In the genomic region with DNA sequence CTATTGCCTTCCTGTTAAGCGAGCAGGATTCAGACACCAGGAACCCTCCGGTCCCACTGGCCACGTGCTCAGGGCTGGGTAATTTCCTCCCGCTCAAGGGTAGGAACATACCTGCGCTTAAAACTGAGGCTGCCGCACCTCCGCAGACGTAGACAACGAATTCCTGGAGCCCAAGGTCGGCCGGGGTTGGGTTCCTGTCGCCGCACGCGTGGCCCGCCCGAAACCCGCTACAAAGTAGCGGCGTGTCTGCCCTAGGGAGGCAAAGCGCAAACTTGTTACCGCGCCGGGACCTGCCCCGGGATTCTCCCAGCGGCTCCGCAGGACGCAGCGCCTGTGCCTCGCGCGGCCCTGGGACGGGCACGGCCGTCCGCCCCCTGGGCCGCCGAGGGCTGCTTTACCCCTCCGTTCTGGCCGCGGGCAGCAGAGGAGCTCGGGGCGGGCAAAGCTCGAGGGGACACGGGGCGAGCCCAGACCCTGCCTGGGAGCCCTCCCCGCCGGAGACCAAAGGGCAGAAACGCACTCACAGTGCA, we compare ENCODE assay signal across 1 cellular context.
A peak's percentile ranks its signal among the peaks of the same experiment; 100 is the strongest.
TF ChIP-seq lines count a peak whose summit lies in the region.

No MANE protein-coding gene starts in this region.

TF ChIP-seq in WTC11, 78 proteins besides CTCF, POLR2A, EP300 and RAD21 (continued from another document):
- TF ChIP-seq, protein P1, sequence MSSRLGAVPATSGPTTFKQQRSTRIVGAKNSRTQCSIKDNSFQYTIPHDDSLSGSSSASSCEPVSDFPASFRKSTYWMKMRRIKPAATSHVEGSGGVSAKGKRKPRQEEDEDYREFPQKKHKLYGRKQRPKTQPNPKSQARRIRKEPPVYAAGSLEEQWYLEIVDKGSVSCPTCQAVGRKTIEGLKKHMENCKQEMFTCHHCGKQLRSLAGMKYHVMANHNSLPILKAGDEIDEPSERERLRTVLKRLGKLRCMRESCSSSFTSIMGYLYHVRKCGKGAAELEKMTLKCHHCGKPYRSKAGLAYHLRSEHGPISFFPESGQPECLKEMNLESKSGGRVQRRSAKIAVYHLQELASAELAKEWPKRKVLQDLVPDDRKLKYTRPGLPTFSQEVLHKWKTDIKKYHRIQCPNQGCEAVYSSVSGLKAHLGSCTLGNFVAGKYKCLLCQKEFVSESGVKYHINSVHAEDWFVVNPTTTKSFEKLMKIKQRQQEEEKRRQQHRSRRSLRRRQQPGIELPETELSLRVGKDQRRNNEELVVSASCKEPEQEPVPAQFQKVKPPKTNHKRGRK (CRISPR knock-in tag; IDR thresholded peaks at IDR 0.05; ENCODE audit: borderline replicate concordance), result no peak
- TF ChIP-seq, protein P2, sequence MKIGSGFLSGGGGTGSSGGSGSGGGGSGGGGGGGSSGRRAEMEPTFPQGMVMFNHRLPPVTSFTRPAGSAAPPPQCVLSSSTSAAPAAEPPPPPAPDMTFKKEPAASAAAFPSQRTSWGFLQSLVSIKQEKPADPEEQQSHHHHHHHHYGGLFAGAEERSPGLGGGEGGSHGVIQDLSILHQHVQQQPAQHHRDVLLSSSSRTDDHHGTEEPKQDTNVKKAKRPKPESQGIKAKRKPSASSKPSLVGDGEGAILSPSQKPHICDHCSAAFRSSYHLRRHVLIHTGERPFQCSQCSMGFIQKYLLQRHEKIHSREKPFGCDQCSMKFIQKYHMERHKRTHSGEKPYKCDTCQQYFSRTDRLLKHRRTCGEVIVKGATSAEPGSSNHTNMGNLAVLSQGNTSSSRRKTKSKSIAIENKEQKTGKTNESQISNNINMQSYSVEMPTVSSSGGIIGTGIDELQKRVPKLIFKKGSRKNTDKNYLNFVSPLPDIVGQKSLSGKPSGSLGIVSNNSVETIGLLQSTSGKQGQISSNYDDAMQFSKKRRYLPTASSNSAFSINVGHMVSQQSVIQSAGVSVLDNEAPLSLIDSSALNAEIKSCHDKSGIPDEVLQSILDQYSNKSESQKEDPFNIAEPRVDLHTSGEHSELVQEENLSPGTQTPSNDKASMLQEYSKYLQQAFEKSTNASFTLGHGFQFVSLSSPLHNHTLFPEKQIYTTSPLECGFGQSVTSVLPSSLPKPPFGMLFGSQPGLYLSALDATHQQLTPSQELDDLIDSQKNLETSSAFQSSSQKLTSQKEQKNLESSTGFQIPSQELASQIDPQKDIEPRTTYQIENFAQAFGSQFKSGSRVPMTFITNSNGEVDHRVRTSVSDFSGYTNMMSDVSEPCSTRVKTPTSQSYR (CRISPR knock-in tag; IDR thresholded peaks at IDR 0.05), result no peak
- TF ChIP-seq TEAD1 (CRISPR knock-in tag; IDR thresholded peaks at IDR 0.05) (peak; percentile 80), NR3C1 (CRISPR knock-in tag; conservative IDR thresholded peaks at IDR 0.05; ENCODE audit: low read depth) (no peak), FOXK1 (CRISPR knock-in tag; IDR thresholded peaks at IDR 0.05) (0 out of 2 replicates have a peak, but pooled peaks have one; percentile 15), ZNF138 (CRISPR knock-in tag; conservative IDR thresholded peaks at IDR 0.05) (0 out of 2 replicates have a peak, but pooled peaks have one; percentile 68), RELA (CRISPR knock-in tag; IDR thresholded peaks at IDR 0.05; ENCODE audit: borderline replicate concordance) (0 out of 2 replicates have a peak, but pooled peaks have one; percentile 85), ZNF121 (CRISPR knock-in tag; IDR thresholded peaks at IDR 0.05) (peak; percentile 31; the same call in 1 of the 2 replicates), JAZF1 (CRISPR knock-in tag; IDR thresholded peaks at IDR 0.05) (no peak), EMX1 (CRISPR knock-in tag; IDR thresholded peaks at IDR 0.05) (no peak), ZNF219 (CRISPR knock-in tag; IDR thresholded peaks at IDR 0.05; ENCODE audit: borderline replicate concordance) (peak; percentile 52; the same call in 1 of the 2 replicates), FOXP1 (CRISPR knock-in tag; IDR thresholded peaks at IDR 0.05; ENCODE audit: borderline replicate concordance) (peak; percentile 12; the same call in 1 of the 2 replicates), GTF2I (CRISPR knock-in tag; conservative IDR thresholded peaks at IDR 0.05) (no peak), ELF4 (CRISPR knock-in tag; IDR thresholded peaks at IDR 0.05; ENCODE audit: low read depth) (0 out of 2 replicates have a peak, but pooled peaks have one; percentile 58), PRRX2 (CRISPR knock-in tag; IDR thresholded peaks at IDR 0.05) (no peak), NR2C2 (CRISPR knock-in tag; IDR thresholded peaks at IDR 0.05) (no peak), ESRRA (CRISPR knock-in tag; IDR thresholded peaks at IDR 0.05; ENCODE audit: borderline replicate concordance) (0 out of 2 replicates have a peak, but pooled peaks have one; percentile 70), SMAD4 (CRISPR knock-in tag; IDR thresholded peaks at IDR 0.05) (peak; percentile 50), CBFB (CRISPR knock-in tag; IDR thresholded peaks at IDR 0.05; ENCODE audit: low read depth) (peak; percentile 78; the same call in 1 of the 2 replicates), TP53 (CRISPR knock-in tag; IDR thresholded peaks at IDR 0.05) (peak; percentile 93), ZNF232 (CRISPR knock-in tag; IDR thresholded peaks at IDR 0.05) (peak; percentile 62; the same call in 1 of the 2 replicates), ZBTB21 (CRISPR knock-in tag; IDR thresholded peaks at IDR 0.05; ENCODE audit: borderline replicate concordance) (peak; percentile 58; the same call in 1 of the 2 replicates), MXD4 (CRISPR knock-in tag; IDR thresholded peaks at IDR 0.05; ENCODE audit: borderline replicate concordance) (no peak), JUN (CRISPR knock-in tag; IDR thresholded peaks at IDR 0.05) (peak; percentile 92; the same call in 1 of the 2 replicates)
- TF ChIP-seq, protein P3, sequence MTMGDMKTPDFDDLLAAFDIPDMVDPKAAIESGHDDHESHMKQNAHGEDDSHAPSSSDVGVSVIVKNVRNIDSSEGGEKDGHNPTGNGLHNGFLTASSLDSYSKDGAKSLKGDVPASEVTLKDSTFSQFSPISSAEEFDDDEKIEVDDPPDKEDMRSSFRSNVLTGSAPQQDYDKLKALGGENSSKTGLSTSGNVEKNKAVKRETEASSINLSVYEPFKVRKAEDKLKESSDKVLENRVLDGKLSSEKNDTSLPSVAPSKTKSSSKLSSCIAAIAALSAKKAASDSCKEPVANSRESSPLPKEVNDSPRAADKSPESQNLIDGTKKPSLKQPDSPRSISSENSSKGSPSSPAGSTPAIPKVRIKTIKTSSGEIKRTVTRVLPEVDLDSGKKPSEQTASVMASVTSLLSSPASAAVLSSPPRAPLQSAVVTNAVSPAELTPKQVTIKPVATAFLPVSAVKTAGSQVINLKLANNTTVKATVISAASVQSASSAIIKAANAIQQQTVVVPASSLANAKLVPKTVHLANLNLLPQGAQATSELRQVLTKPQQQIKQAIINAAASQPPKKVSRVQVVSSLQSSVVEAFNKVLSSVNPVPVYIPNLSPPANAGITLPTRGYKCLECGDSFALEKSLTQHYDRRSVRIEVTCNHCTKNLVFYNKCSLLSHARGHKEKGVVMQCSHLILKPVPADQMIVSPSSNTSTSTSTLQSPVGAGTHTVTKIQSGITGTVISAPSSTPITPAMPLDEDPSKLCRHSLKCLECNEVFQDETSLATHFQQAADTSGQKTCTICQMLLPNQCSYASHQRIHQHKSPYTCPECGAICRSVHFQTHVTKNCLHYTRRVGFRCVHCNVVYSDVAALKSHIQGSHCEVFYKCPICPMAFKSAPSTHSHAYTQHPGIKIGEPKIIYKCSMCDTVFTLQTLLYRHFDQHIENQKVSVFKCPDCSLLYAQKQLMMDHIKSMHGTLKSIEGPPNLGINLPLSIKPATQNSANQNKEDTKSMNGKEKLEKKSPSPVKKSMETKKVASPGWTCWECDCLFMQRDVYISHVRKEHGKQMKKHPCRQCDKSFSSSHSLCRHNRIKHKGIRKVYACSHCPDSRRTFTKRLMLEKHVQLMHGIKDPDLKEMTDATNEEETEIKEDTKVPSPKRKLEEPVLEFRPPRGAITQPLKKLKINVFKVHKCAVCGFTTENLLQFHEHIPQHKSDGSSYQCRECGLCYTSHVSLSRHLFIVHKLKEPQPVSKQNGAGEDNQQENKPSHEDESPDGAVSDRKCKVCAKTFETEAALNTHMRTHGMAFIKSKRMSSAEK (CRISPR knock-in tag; IDR thresholded peaks at IDR 0.05; ENCODE audit: borderline replicate concordance), result peak; percentile 68
- TF ChIP-seq, protein P4, sequence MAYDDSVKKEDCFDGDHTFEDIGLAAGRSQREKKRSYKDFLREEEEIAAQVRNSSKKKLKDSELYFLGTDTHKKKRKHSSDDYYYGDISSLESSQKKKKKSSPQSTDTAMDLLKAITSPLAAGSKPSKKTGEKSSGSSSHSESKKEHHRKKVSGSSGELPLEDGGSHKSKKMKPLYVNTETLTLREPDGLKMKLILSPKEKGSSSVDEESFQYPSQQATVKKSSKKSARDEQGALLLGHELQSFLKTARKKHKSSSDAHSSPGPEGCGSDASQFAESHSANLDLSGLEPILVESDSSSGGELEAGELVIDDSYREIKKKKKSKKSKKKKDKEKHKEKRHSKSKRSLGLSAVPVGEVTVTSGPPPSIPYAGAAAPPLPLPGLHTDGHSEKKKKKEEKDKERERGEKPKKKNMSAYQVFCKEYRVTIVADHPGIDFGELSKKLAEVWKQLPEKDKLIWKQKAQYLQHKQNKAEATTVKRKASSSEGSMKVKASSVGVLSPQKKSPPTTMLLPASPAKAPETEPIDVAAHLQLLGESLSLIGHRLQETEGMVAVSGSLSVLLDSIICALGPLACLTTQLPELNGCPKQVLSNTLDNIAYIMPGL (CRISPR knock-in tag; IDR thresholded peaks at IDR 0.05), result peak; percentile 69
- TF ChIP-seq, protein P5, sequence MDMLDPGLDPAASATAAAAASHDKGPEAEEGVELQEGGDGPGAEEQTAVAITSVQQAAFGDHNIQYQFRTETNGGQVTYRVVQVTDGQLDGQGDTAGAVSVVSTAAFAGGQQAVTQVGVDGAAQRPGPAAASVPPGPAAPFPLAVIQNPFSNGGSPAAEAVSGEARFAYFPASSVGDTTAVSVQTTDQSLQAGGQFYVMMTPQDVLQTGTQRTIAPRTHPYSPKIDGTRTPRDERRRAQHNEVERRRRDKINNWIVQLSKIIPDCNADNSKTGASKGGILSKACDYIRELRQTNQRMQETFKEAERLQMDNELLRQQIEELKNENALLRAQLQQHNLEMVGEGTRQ (CRISPR knock-in tag; IDR thresholded peaks at IDR 0.05), result peak; percentile 50; the same call in 1 of the 2 replicates
- TF ChIP-seq, protein P6, sequence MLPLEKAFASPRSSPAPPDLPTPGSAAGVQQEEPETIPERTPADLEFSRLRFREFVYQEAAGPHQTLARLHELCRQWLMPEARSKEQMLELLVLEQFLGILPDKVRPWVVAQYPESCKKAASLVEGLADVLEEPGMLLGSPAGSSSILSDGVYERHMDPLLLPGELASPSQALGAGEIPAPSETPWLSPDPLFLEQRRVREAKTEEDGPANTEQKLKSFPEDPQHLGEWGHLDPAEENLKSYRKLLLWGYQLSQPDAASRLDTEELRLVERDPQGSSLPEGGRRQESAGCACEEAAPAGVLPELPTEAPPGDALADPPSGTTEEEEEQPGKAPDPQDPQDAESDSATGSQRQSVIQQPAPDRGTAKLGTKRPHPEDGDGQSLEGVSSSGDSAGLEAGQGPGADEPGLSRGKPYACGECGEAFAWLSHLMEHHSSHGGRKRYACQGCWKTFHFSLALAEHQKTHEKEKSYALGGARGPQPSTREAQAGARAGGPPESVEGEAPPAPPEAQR (CRISPR knock-in tag; IDR thresholded peaks at IDR 0.05), result no peak
- TF ChIP-seq, protein P7, sequence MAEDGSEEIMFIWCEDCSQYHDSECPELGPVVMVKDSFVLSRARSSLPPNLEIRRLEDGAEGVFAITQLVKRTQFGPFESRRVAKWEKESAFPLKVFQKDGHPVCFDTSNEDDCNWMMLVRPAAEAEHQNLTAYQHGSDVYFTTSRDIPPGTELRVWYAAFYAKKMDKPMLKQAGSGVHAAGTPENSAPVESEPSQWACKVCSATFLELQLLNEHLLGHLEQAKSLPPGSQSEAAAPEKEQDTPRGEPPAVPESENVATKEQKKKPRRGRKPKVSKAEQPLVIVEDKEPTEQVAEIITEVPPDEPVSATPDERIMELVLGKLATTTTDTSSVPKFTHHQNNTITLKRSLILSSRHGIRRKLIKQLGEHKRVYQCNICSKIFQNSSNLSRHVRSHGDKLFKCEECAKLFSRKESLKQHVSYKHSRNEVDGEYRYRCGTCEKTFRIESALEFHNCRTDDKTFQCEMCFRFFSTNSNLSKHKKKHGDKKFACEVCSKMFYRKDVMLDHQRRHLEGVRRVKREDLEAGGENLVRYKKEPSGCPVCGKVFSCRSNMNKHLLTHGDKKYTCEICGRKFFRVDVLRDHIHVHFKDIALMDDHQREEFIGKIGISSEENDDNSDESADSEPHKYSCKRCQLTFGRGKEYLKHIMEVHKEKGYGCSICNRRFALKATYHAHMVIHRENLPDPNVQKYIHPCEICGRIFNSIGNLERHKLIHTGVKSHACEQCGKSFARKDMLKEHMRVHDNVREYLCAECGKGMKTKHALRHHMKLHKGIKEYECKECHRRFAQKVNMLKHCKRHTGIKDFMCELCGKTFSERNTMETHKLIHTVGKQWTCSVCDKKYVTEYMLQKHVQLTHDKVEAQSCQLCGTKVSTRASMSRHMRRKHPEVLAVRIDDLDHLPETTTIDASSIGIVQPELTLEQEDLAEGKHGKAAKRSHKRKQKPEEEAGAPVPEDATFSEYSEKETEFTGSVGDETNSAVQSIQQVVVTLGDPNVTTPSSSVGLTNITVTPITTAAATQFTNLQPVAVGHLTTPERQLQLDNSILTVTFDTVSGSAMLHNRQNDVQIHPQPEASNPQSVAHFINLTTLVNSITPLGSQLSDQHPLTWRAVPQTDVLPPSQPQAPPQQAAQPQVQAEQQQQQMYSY (CRISPR knock-in tag; IDR thresholded peaks at IDR 0.05), result no peak
- TF ChIP-seq, protein P8, sequence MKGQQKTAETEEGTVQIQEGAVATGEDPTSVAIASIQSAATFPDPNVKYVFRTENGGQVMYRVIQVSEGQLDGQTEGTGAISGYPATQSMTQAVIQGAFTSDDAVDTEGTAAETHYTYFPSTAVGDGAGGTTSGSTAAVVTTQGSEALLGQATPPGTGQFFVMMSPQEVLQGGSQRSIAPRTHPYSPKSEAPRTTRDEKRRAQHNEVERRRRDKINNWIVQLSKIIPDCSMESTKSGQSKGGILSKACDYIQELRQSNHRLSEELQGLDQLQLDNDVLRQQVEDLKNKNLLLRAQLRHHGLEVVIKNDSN (CRISPR knock-in tag; IDR thresholded peaks at IDR 0.05), result peak; percentile 66
- TF ChIP-seq, protein P9, sequence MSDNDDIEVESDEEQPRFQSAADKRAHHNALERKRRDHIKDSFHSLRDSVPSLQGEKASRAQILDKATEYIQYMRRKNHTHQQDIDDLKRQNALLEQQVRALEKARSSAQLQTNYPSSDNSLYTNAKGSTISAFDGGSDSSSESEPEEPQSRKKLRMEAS (CRISPR knock-in tag; IDR thresholded peaks at IDR 0.05), result peak; percentile 96
